In the genomic region with DNA sequence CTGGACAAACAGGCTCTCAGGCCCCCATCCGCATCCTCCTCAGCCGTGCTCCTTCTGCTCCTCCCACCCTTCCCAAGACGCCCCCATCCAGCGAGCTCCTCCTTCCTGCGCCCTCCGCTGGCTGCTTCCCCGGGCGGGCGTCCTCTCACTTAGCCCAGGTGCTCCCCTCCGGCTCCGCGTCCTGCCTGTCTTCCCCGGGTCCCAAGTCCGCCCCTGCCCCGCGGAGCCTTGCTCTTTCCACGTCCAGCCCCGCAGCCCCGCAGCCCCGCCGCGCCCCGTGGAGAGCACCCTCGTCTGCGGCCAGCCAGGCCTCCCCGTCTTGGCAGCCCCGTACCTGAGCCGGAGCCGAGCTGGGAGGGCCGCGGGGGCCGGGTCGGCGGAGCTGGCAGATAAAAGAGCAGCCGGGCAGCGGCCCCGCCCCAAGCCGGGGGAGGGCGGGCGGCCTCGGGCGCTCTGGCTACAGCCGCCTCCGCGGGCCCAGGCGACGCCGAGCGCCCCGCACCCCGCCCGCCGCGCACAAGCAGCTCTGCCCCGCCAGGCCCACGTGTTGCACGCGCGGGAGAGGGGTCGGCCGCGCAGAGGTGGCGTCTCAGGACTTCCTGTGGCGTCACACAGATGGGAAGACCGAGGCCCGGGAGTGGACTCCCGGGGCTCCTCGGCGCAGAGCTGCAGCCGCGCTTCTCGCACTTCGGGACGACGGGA, we compare ENCODE assay signal across 8 cellular contexts. TPM values are rescaled to one million over a fixed set of nuclear protein-coding genes. Genes with fewer than 3 reads are reported as not detected.
DNase-seq lines count a peak whose midpoint lies in the region; ATAC-seq and TF ChIP-seq lines count a peak whose summit lies in the region.

A gene with protein sequence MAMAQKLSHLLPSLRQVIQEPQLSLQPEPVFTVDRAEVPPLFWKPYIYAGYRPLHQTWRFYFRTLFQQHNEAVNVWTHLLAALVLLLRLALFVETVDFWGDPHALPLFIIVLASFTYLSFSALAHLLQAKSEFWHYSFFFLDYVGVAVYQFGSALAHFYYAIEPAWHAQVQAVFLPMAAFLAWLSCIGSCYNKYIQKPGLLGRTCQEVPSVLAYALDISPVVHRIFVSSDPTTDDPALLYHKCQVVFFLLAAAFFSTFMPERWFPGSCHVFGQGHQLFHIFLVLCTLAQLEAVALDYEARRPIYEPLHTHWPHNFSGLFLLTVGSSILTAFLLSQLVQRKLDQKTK (minus strand): TSS at position 555 of the 702 bp plus-strand sequence. CDS start 11,869 bp downstream, outside the sequence.

- TF ChIP-seq CTCF in H9 (conservative IDR thresholded peaks at IDR 0.05) (peak; percentile 20; the same call in 2 of the 3 replicates), right lobe of liver (IDR thresholded peaks at IDR 0.05) (no peak)

- H3K79me2 ChIP-seq in H9 (ENCODE audit: insufficient read depth, low read length) = no peaks in the 10 kb centered on the region

- peaks cover 34% of the 10 kb centered on the region for H3K27me3 Mint-ChIP-seq in H9 (ENCODE audit: low read depth)

- H3K79me1 ChIP-seq in H9 (ENCODE audit: insufficient read depth, low read depth, low read length, poor library complexity, severe bottlenecking) = no peaks in the 10 kb centered on the region

- no peak within 1 kb of the TSS for H2AFZ ChIP-seq in H9 (ENCODE audit: low read length)

- no peak within 1 kb of the TSS for H3K27ac ChIP-seq in H9 (ENCODE audit: insufficient read length, low read depth, low read length)
- H3K27ac ChIP-seq in right lobe of liver = peak within 1 kb of the TSS; percentile 66 to 70 (median 67)

- peak; percentile 50 for DNase-seq in DMS114 treated with DMSO at 0.1 percent for 48 hours (lab: John Stamatoyannopoulos, UW; ENCODE audit: unreplicated experiment)
- peak; percentile 80 for DNase-seq in H9
- DNase-seq in NCI-H2196 (lab: John Stamatoyannopoulos, UW; ENCODE audit: unreplicated experiment) = peak; percentile 81
- DNase-seq in activated CD4-positive, alpha-beta T cell treated with anti-CD3 and anti-CD28 coated beads, Interleukin-2, amount 50 U/mL, for 4 hours = peak; percentile 28 to 35
- DNase-seq in dermis microvascular lymphatic vessel endothelial cell (ENCODE audit: low read depth in 2 of 2) = peak; percentile 38 to 81
- peak; percentile 81 to 91 (median 89) for DNase-seq in right lobe of liver
- peak; percentile 37 to 52 for DNase-seq in stimulated activated CD4-positive, alpha-beta T cell treated with anti-CD3 and anti-CD28 coated beads, Interleukin-2, amount 100 ng/mL, for 48 hours

- H2BK5ac ChIP-seq in H9 (ENCODE audit: insufficient read length, low read length) = no peak within 1 kb of the TSS

- H2BK12ac ChIP-seq in H9 (ENCODE audit: insufficient read length, low read depth, low read length) = no peak within 1 kb of the TSS

- H3K4me1 ChIP-seq in H9 (ENCODE audit: insufficient read depth, low read length) = no peaks in the 10 kb centered on the region; the same call in 1 of the 2 replicates
- H3K4me1 ChIP-seq in right lobe of liver = peaks cover 0 to 59% (median 25%) of the 10 kb centered on the region in 4 donors

- H3K36me3 ChIP-seq in right lobe of liver = no peaks in the 10 kb centered on the region

- peak; percentile 56 for TF ChIP-seq POLR2A in right lobe of liver (IDR thresholded peaks at IDR 0.05)

- no peak within 1 kb of the TSS for H2BK120ac ChIP-seq in H9 (ENCODE audit: low read depth, low read length, poor library complexity, severe bottlenecking)

- H4K8ac ChIP-seq in H9 (replicated peaks; ENCODE audit: insufficient read length, low read depth, low read length) = no peak within 1 kb of the TSS

- peak within 1 kb of the TSS; percentile 55 to 61 (median 59) for H3K4me3 ChIP-seq in right lobe of liver

- no CpG with 5 or more reads among the region's 75 CpGs for WGBS in H9 (ENCODE audit: extremely low coverage, insufficient read length, low lambda C conversion rate)
- 0% methylated on average over 36 of the region's 75 CpGs for WGBS in right lobe of liver (ENCODE audit: insufficient coverage, low coverage, low lambda C conversion rate, missing lambda C conversion rate)

- H3K9me3 Mint-ChIP-seq in H9 = no peaks in the 10 kb centered on the region

- intact Hi-C loops in right lobe of liver (cut with DNase I) = no loop called here

- no peak within 1 kb of the TSS for H3K56ac ChIP-seq in H9 (ENCODE audit: insufficient read length, low read depth, low read length)

- H3K18ac ChIP-seq in H9 (ENCODE audit: insufficient read length, low read depth, low read length) = peak within 1 kb of the TSS; percentile 22

- peak within 1 kb of the TSS; percentile 74 to 83 for H3K4me3 Mint-ChIP-seq in H9

- no peaks in the 10 kb centered on the region; a peak in 1 of 7 replicates for H3K36me3 Mint-ChIP-seq in H9 (ENCODE audit: insufficient read depth in 1 of 3, low read depth in 3 of 3)

- no peaks in the 10 kb centered on the region; the same call in 1 of the 2 replicates for H3K27me3 ChIP-seq in H9 (ENCODE audit: insufficient read depth, low read length)
- no peaks in the 10 kb centered on the region for H3K27me3 ChIP-seq in right lobe of liver

- no peak within 1 kb of the TSS for H3K23ac ChIP-seq in H9 (ENCODE audit: insufficient read length, low read depth, low read length)

- peaks cover 24 to 27% of the 10 kb centered on the region in 2 experiments for H3K4me1 Mint-ChIP-seq in H9

- H4K5ac ChIP-seq in H9 (ENCODE audit: insufficient read length, low read depth, low read length) = no peak within 1 kb of the TSS

- no peaks in the 10 kb centered on the region for H4K20me1 ChIP-seq in H9 (ENCODE audit: control insufficient read depth, insufficient read depth, insufficient read length)

- H3K14ac ChIP-seq in H9 (ENCODE audit: insufficient read depth, low read length) = peak within 1 kb of the TSS; percentile 45

- H3K9ac ChIP-seq in H9 (ENCODE audit: extremely low read depth, insufficient read length, low read length) = no peak within 1 kb of the TSS

- peaks cover 7% of the 10 kb centered on the region for H3K23me2 ChIP-seq in H9 (ENCODE audit: insufficient read length, low read depth, low read length, poor library complexity, severe bottlenecking)

- no peak within 1 kb of the TSS for H2BK15ac ChIP-seq in H9 (ENCODE audit: low read depth, low read length)

- H4K91ac ChIP-seq in H9 (ENCODE audit: insufficient read length, low read depth, low read length) = no peak within 1 kb of the TSS

- H3K4me2 ChIP-seq in H9 (ENCODE audit: insufficient read depth, insufficient read length, low read length) = peak within 1 kb of the TSS; percentile 78

- ATAC-seq in right lobe of liver (peak; percentile 57 to 74 (median 66)), GM18858 (IDR thresholded peaks at IDR 0.05; ENCODE audit: unreplicated experiment) (no peak)

- H3K27ac Mint-ChIP-seq in H9 = peak within 1 kb of the TSS in 2 of 3 experiments; percentile 65 to 75; a peak in 3 of 7 replicates

- H3K4ac ChIP-seq in H9 (ENCODE audit: low read depth, low read length) = no peak within 1 kb of the TSS

- no peak within 1 kb of the TSS for H3T11ph ChIP-seq in H9 (ENCODE audit: low read length)

- no peak within 1 kb of the TSS for H2BK20ac ChIP-seq in H9 (ENCODE audit: low read depth, low read length, poor library complexity, severe bottlenecking)

- no peak within 1 kb of the TSS for H2AK5ac ChIP-seq in H9 (ENCODE audit: insufficient read length, low read length)

- H3K9me3 ChIP-seq in H9 (ENCODE audit: control insufficient read depth, low read depth, low read length) (no peaks in the 10 kb centered on the region), right lobe of liver (no peaks in the 10 kb centered on the region)

RNA-seq across cellular contexts. Expression of the gene that starts here (rescaled TPM):
- 6.0 and 6.3 TPM in 2 replicates for total RNA-seq in H9 (2021)
- 8.5 and 16.9 TPM in 2 replicates for total RNA-seq in dermis microvascular lymphatic vessel endothelial cell
- total RNA-seq in right lobe of liver = 1 to 10 TPM in 5 of 6 experiments, under 1 TPM in 1; 0.74 to 4.8 (median 2.4) TPM

Comparison
In these comparisons a context has a peak if more than half of its experiments do, and no peak if none do; other contexts are left out.
1. DNase-seq: peak in every context shown above with its lines; median percentile 89 in right lobe of liver; 81 in NCI-H2196; 80 in H9; 60 in dermis microvascular lymphatic vessel endothelial cell; 50 in DMS114 treated with DMSO at 0.1 percent for 48 hours; 44 in stimulated activated CD4-positive, alpha-beta T cell treated with anti-CD3 and anti-CD28 coated beads, Interleukin-2, amount 100 ng/mL, for 48 hours; 32 in activated CD4-positive, alpha-beta T cell treated with anti-CD3 and anti-CD28 coated beads, Interleukin-2, amount 50 U/mL, for 4 hours.